Comparison of ENCODE assay signal across 8 cellular contexts in genomic region chr1:193417945-193418744, GRCh38.
DNase-seq lines count a peak whose midpoint lies in the region; ATAC-seq and TF ChIP-seq lines count a peak whose summit lies in the region.

No MANE protein-coding gene starts in this region.

- TF ChIP-seq CTCF in brain (conservative IDR thresholded peaks at IDR 0.05) (no peak), mesothelial cell of epicardium (IDR thresholded peaks at IDR 0.05; ENCODE audit: unreplicated experiment) (no peak)

- in situ Hi-C loops in ACHN (cut with HindIII; ENCODE audit: low pct_ligation_motif_present, low pct_unique_long_range_greater_than_20kb, low sequenced_read_pairs): no loop called here

- H3K9me3 Mint-ChIP-seq in brain (peaks cover 0 to 2% (median 0%) of the 10 kb centered on the region in 5 experiments), mesothelial cell of epicardium (peaks cover 4% of the 10 kb centered on the region)

- DNase-seq in ACHN: peak; percentile 60
- DNase-seq in NAMALWA (ENCODE audit: low spot score): peak; percentile 27
- no peak for DNase-seq in mesothelial cell of epicardium (ENCODE audit: low spot score in 2 of 2, unreplicated experiment in 2 of 2)
- DNase-seq in HEK293T (ENCODE audit: extremely low spot score): no peak
- DNase-seq in NCI-H1436 (lab: John Stamatoyannopoulos, UW): no peak
- no peak for DNase-seq in D341Med (ENCODE audit: low spot score)

- peak; percentile 72 for ATAC-seq in GM19452 (IDR thresholded peaks at IDR 0.05; ENCODE audit: unreplicated experiment)

- CTCF ChIA-PET in HEK293T (lab: Yijun Ruan, JAX): no interaction called here

- H3K27me3 Mint-ChIP-seq in brain: no peaks in the 10 kb centered on the region
- H3K27me3 Mint-ChIP-seq in mesothelial cell of epicardium (ENCODE audit: low read depth): no peaks in the 10 kb centered on the region

- H3K4me1 Mint-ChIP-seq in brain: peaks cover 21% of the 10 kb centered on the region
- peaks cover 31% of the 10 kb centered on the region for H3K4me1 Mint-ChIP-seq in mesothelial cell of epicardium

- POLR2A ChIA-PET in HEK293T (lab: Yijun Ruan, JAX): no interaction called here

- H3K27ac Mint-ChIP-seq in brain (peak overlapping the region in 3 of 5 experiments; percentile 17 to 43 (median 37)), mesothelial cell of epicardium (peak overlapping the region; percentile 74)

- no peaks in the 10 kb centered on the region for H3K36me3 Mint-ChIP-seq in brain
- no peaks in the 10 kb centered on the region for H3K36me3 Mint-ChIP-seq in mesothelial cell of epicardium

- H3K4me3 Mint-ChIP-seq in brain (peak overlapping the region in 3 of 5 experiments; percentile 17 to 52 (median 41)), mesothelial cell of epicardium (peak overlapping the region; percentile 4)

TF ChIP-seq in HEK293T, 16 proteins besides CTCF, POLR2A, EP300 and RAD21:
- TF ChIP-seq L3MBTL2 (conservative IDR thresholded peaks at IDR 0.05) (no peak), LEF1 (IDR thresholded peaks at IDR 0.05; ENCODE audit: borderline replicate concordance) (no peak), HDGF (IDR thresholded peaks at IDR 0.05; ENCODE audit: borderline replicate concordance) (no peak), ARNT (IDR thresholded peaks at IDR 0.05) (no peak), ZNF384 (IDR thresholded peaks at IDR 0.05) (no peak), FOXA1 (IDR thresholded peaks at IDR 0.05) (no peak), ELF4 (IDR thresholded peaks at IDR 0.05) (no peak), NFRKB (IDR thresholded peaks at IDR 0.05) (no peak), TARDBP (IDR thresholded peaks at IDR 0.05) (no peak), BHLHE40 (IDR thresholded peaks at IDR 0.05; ENCODE audit: borderline replicate concordance) (no peak), PKNOX1 (IDR thresholded peaks at IDR 0.05) (no peak)

Comparison
In these comparisons a context has a peak if more than half of its experiments do, and no peak if none do; other contexts are left out.
1. DNase-seq: peak in ACHN (single experiment) and NAMALWA (single experiment); none in mesothelial cell of epicardium (0 of 2), HEK293T (single experiment), NCI-H1436 (single experiment) and D341Med (single experiment).